ENCODE assay signal across 18 cellular contexts in genomic region chr5:167413503-167413902, GRCh38.
A peak's percentile ranks its signal among the peaks of the same experiment; 100 is the strongest.
DNase-seq lines count a peak whose midpoint lies in the region; ATAC-seq, FAIRE-seq and TF ChIP-seq lines count a peak whose summit lies in the region.
"Had no signal": no experiment of that assay in that cellular context is flagged by ENCODE, and none has a peak within 500 bp of the region (broad histone marks: within the 10 kb centered on the region; RNA-seq: fewer than 3 reads in every experiment).

No MANE protein-coding gene starts in this region.

- H3K4me3 ChIP-seq in small intestine (ENCODE audit: low read depth in 1 of 2, low read length in 2 of 2): no peak overlapping the region
- H3K4me3 ChIP-seq: GM23248, HAP-1, K562 had no signal

- no peak overlapping the region for H3K27ac ChIP-seq in small intestine (ENCODE audit: low read depth in 1 of 2, low read length in 1 of 2)
- H3K27ac ChIP-seq: GM23248, HL-60 had no signal

- 18 to 62% (median 37%) methylated on average over 5 of the region's 5 CpGs for WGBS in small intestine, 3 donors

- DNase-seq in HEK293T (ENCODE audit: extremely low spot score): no peak
- DNase-seq in NCI-H2081 treated with DMSO at 0.1 percent for 48 hours (lab: John Stamatoyannopoulos, UW): peak; percentile 23
- peak; percentile 73 for DNase-seq in left kidney (ENCODE audit: low read depth, low spot score)
- peak; percentile 62 for DNase-seq in small intestine
- DNase-seq in T-helper 9 cell: no peak
- DNase-seq in NK-92 treated with Interleukin-12 subunit alpha and Interleukin-12 subunit beta, amount 100 ng/mL, for 24 hours (lab: John Stamatoyannopoulos, UW): no peak
- no peak for DNase-seq in stimulated activated naive CD8-positive, alpha-beta T cell treated with anti-CD3 and anti-CD28 coated beads, Interleukin-15, Interleukin-2, amounts not matched to agents 100 U/mL and 50 U/mL, for 24 hours
- DNase-seq: C1 segment of cervical spinal cord; CD4-positive, CD25-positive, alpha-beta regulatory T cell; CD8-positive, alpha-beta memory T cell; COR-L47; GM23248; HFFc6; IMR-90 had no signal

- peaks cover 0 to 2% of the 10 kb centered on the region in 2 donors for H3K4me1 ChIP-seq in small intestine (ENCODE audit: control insufficient read depth in 2 of 2, insufficient read depth in 1 of 2, low read depth in 1 of 2, low read length in 1 of 2)

- H3K9me3 ChIP-seq in small intestine (ENCODE audit: control insufficient read depth, low read depth): no peaks in the 10 kb centered on the region
- H3K9me3 ChIP-seq: HAP-1 had no signal

- no peaks in the 10 kb centered on the region for H3K27me3 ChIP-seq in small intestine (ENCODE audit: control insufficient read depth in 2 of 2, insufficient read depth in 2 of 2, low read length in 2 of 2)

- POLR2A ChIA-PET in HEK293T (lab: Yijun Ruan, JAX): no interaction called here

- CTCF ChIA-PET in HEK293T (lab: Yijun Ruan, JAX): no interaction called here

- ATAC-seq in stimulated activated naive CD8-positive, alpha-beta T cell treated with anti-CD3 and anti-CD28 coated beads, Interleukin-15, Interleukin-2, amounts not matched to agents 100 U/mL and 50 U/mL, for 24 hours: no peak
- ATAC-seq: K562 had no signal

- FAIRE-seq in small intestine (lab: Jason Lieb, UNC): no peak
- FAIRE-seq: GM12891, K562 had no signal

- H3K36me3 ChIP-seq in small intestine (ENCODE audit: control insufficient read depth in 2 of 2, insufficient read depth in 2 of 2, low read length in 2 of 2): no peaks in the 10 kb centered on the region
- H3K36me3 ChIP-seq: HAP-1 had no signal

TF ChIP-seq in HEK293T, 16 proteins besides CTCF, POLR2A, EP300 and RAD21:
- no peak for TF ChIP-seq SUZ12 (IDR thresholded peaks at IDR 0.05)
- peak; percentile 36; the same call in 1 of the 2 replicates for TF ChIP-seq CTBP1 (IDR thresholded peaks at IDR 0.05; ENCODE audit: borderline replicate concordance)
- no peak for TF ChIP-seq ELF4 (IDR thresholded peaks at IDR 0.05)
- TF ChIP-seq L3MBTL2 (conservative IDR thresholded peaks at IDR 0.05): no peak
- TF ChIP-seq NFRKB (IDR thresholded peaks at IDR 0.05): no peak
- TF ChIP-seq LEF1 (IDR thresholded peaks at IDR 0.05; ENCODE audit: borderline replicate concordance): no peak
- no peak for TF ChIP-seq TARDBP (IDR thresholded peaks at IDR 0.05)
- no peak for TF ChIP-seq ARNT (IDR thresholded peaks at IDR 0.05)
- peak; percentile 81 for TF ChIP-seq PKNOX1 (IDR thresholded peaks at IDR 0.05)
- TF ChIP-seq SP1 (IDR thresholded peaks at IDR 0.05): no peak

Comparison
In these comparisons a context has a peak if more than half of its experiments do, and no peak if none do; other contexts are left out.
1. DNase-seq: peak in NCI-H2081 treated with DMSO at 0.1 percent for 48 hours (single experiment), left kidney (single experiment) and small intestine (single experiment); none in HEK293T (single experiment), T-helper 9 cell (single experiment), NK-92 treated with Interleukin-12 subunit alpha and Interleukin-12 subunit beta, amount 100 ng/mL, for 24 hours (single experiment) and stimulated activated naive CD8-positive, alpha-beta T cell treated with anti-CD3 and anti-CD28 coated beads, Interleukin-15, Interleukin-2, amounts not matched to agents 100 U/mL and 50 U/mL, for 24 hours (single experiment).